Comparison of ENCODE assay signal across 11 cellular contexts in the genomic region with DNA sequence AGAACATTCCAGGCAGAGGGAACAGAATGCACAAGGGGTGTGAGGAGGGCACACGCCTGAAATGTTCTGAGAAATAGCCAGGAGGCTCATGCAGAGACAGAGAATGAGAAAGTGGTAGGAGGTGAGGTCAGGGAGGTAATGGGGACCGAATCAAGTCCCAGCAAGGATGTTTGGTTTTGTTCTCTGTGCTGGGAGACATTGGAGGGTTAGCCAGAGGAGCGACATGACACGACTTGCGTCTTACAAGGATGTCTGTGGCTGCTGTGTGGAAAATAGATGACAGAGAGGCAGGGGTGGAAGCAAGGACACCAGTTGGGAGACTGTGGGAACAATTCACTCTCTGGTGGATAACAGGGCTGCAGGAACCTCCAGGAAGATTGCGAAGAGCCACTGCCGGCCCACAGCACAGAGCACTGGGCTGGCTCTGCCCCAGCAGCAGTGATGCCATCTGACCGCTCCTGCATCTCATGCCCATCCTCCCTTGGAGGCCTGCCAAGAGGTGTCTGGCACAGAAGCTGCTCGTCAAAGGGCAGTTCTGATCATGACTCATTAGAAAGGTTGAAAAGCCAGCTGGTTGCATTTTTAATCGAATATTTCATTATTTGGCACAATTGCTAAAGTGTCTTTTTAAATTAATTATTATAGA. TPM values are rescaled to one million over a fixed set of nuclear protein-coding genes. Genes with fewer than 3 reads are reported as not detected.
DNase-seq lines count a peak whose midpoint lies in the region; ATAC-seq and TF ChIP-seq lines count a peak whose summit lies in the region.
"Had no signal": no experiment of that assay in that cellular context is flagged by ENCODE, and none has a peak within 500 bp of the region (broad histone marks: within the 10 kb centered on the region; RNA-seq: fewer than 3 reads in every experiment).

No MANE protein-coding gene starts in this region.

- WGBS in heart right ventricle, 2 donors: 65 to 67% methylated on average over 10 of the region's 10 CpGs

- H3K36me3 ChIP-seq in RWPE2 (ENCODE audit: low read depth) (no peaks in the 10 kb centered on the region), heart right ventricle (no peaks in the 10 kb centered on the region)
- H3K36me3 ChIP-seq: brain microvascular endothelial cell had no signal

- TF ChIP-seq EP300 in Ishikawa (IDR thresholded peaks at IDR 0.05; ENCODE audit: borderline replicate concordance): no peak

- H3K27ac ChIP-seq in RWPE2 (ENCODE audit: poor library complexity, severe bottlenecking) (peak overlapping the region; percentile 18), heart right ventricle (no peak overlapping the region)
- H3K27ac ChIP-seq: brain microvascular endothelial cell had no signal

- intact Hi-C loops in heart right ventricle (cut with DNase I): loop anchor here in 3 of 10 donors (5.0 to 10.0 kb wide), 3 partner anchors 148 to 265 kb away; no protein-coding TSS in a partner anchor

- H3K27me3 ChIP-seq in RWPE2 (ENCODE audit: insufficient read depth, poor library complexity, severe bottlenecking) (no peaks in the 10 kb centered on the region), heart right ventricle (peaks cover 0 to 36% (median 7%) of the 10 kb centered on the region in 7 donors)

- TF ChIP-seq RAD21 in Ishikawa (IDR thresholded peaks at IDR 0.05; ENCODE audit: low read depth): no peak

- H3K4me1 ChIP-seq in RWPE2 (ENCODE audit: insufficient read depth, poor library complexity, severe bottlenecking): peaks cover 10% of the 10 kb centered on the region
- H3K4me1 ChIP-seq in heart right ventricle: peaks cover 0 to 8% (median 0%) of the 10 kb centered on the region in 9 donors

- H3K9me3 ChIP-seq in RWPE2 (ENCODE audit: severe bottlenecking) (no peaks in the 10 kb centered on the region), heart right ventricle (peaks cover 0 to 8% (median 0%) of the 10 kb centered on the region in 11 donors)

- ATAC-seq in RWPE2 (ENCODE audit: low read depth) (peak; percentile 92), heart right ventricle (peak in 6 of 8 donors; percentile 72 to 94 (median 75)), HG02678 (IDR thresholded peaks at IDR 0.05; ENCODE audit: unreplicated experiment) (no peak), GM19397 (IDR thresholded peaks at IDR 0.05; ENCODE audit: unreplicated experiment) (no peak)
- ATAC-seq: left colon had no signal

- TF ChIP-seq CTCF in RWPE2 (IDR thresholded peaks at IDR 0.05; ENCODE audit: poor library complexity, severe bottlenecking) (no peak), heart right ventricle (IDR thresholded peaks at IDR 0.05) (no peak)

- H3K4me3 ChIP-seq in RWPE2 (ENCODE audit: severe bottlenecking) (no peak overlapping the region), heart right ventricle (no peak overlapping the region)

- peak; percentile 25 for DNase-seq in AG08396 (ENCODE audit: low spot score)
- DNase-seq in RWPE2 (ENCODE audit: low spot score): peak; percentile 89
- peak; percentile 39 to 47 for DNase-seq in heart right ventricle
- DNase-seq in UCSD-AML1 (lab: John Stamatoyannopoulos, UW; ENCODE audit: unreplicated experiment): no peak
- no peak for DNase-seq in midbrain (lab: John Stamatoyannopoulos, UW)
- DNase-seq: activated CD8-positive, alpha-beta memory T cell treated with anti-CD3 and anti-CD28 coated beads, Interleukin-2, amount 50 U/mL, for 48 hours; brain microvascular endothelial cell had no signal

TF ChIP-seq in Ishikawa, 13 proteins besides CTCF, POLR2A, EP300 and RAD21:
- TF ChIP-seq CREB1 (IDR thresholded peaks at IDR 0.05; ENCODE audit: low read depth) (no peak), NFIC (IDR thresholded peaks at IDR 0.05) (0 out of 2 replicates have a peak, but pooled peaks have one; percentile 26)

RNA-seq across cellular contexts. Expression of a gene that starts 57.7 kb away (rescaled TPM):
- total RNA-seq in heart right ventricle: 1 to 10 TPM in 7 of 10 donors, under 1 TPM in 3; 0.82 to 7.5 (median 2.0) TPM
- polyA plus RNA-seq in heart right ventricle: under 1 TPM; 0.68 to 0.80 TPM

Comparison
In these comparisons a context has a peak if more than half of its experiments do, and no peak if none do; other contexts are left out.
1. DNase-seq: peak in AG08396 (single experiment), RWPE2 (single experiment) and heart right ventricle (2 of 2); none in UCSD-AML1 (single experiment) and midbrain (single experiment).
2. ATAC-seq: peak in RWPE2 (single experiment) and heart right ventricle (6 of 8); none in HG02678 (single experiment) and GM19397 (single experiment).